Comparison of ENCODE assay signal across 10 cellular contexts in the genomic region with DNA sequence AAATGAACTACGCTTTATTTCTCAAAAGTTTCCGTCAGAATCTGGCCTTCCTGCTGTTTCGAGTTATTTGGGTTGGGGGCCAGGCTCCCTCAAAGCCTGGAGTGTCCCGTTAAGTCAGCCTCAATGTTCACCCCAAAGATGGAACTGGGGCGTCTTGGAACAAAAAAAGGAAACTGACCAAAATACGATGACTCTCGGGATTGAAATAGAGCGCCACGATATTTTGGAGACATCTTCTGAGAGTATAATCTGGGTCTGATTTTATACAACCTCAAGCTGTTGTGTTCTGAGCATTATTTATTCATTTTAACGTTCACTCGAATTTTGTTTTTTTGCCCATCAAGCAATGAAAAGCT. TPM values are rescaled to one million over a fixed set of nuclear protein-coding genes. Genes with fewer than 3 reads are reported as not detected.
DNase-seq lines count a peak whose midpoint lies in the region; ATAC-seq, FAIRE-seq and TF ChIP-seq lines count a peak whose summit lies in the region.
"Had no signal": no experiment of that assay in that cellular context is flagged by ENCODE, and none has a peak within 500 bp of the region (broad histone marks: within the 10 kb centered on the region; RNA-seq: fewer than 3 reads in every experiment).

No MANE protein-coding gene starts in this region.

- TF ChIP-seq CTCF in A549 (IDR thresholded peaks at IDR 0.05) (no peak; the same call in 2 of the 3 replicates), HEK293 (tag by site-specific recombination; IDR thresholded peaks at IDR 0.05) (no peak), breast epithelium (IDR thresholded peaks at IDR 0.05) (no peak)

- no peak for TF ChIP-seq EP300 in A549 (IDR thresholded peaks at IDR 0.05)

- H3K4me1 ChIP-seq in A549: 0 out of 3 replicates have a peak, but pooled peaks cover 4% of the 10 kb centered on the region
- no peaks in the 10 kb centered on the region for H3K4me1 ChIP-seq in HEK293 (ENCODE audit: control insufficient read depth, insufficient read depth, low read length)
- H3K4me1 ChIP-seq in breast epithelium: no peaks in the 10 kb centered on the region
- H3K4me1 ChIP-seq in mesodermal cell (ENCODE audit: control insufficient read depth, insufficient read depth, low read length, poor library complexity, severe bottlenecking): no peaks in the 10 kb centered on the region

- H3K4me2 ChIP-seq in A549: peak overlapping the region; percentile 91

- H3K36me3 ChIP-seq in HEK293 (ENCODE audit: control insufficient read depth in 2 of 2, insufficient read depth in 1 of 2, low read length in 2 of 2): no peaks in the 10 kb centered on the region
- no peaks in the 10 kb centered on the region for H3K36me3 ChIP-seq in breast epithelium
- no peaks in the 10 kb centered on the region for H3K36me3 ChIP-seq in mesodermal cell (ENCODE audit: control insufficient read depth, insufficient read depth, low read length)

- CTCF ChIA-PET in A549 (lab: Yijun Ruan, JAX) (interaction anchor here (0.6 to 14.8 kb wide), 18 partner anchors 9 to 593 kb away, joined by 3 to 239 read pairs (median 4); no protein-coding TSS in a partner anchor), HEK293 (lab: Yijun Ruan, JAX) (interaction anchor here (0.7 to 4.4 kb wide), 11 partner anchors 10 to 1114 kb away, joined by 3 to 63 read pairs (median 4); no protein-coding TSS in a partner anchor)

- DNase-seq in A549 (ENCODE audit: low read depth in 1 of 2, low spot score in 1 of 2) (no peak), breast epithelium (ENCODE audit: low spot score in 2 of 2) (no peak), amygdala (lab: John Stamatoyannopoulos, UW) (no peak)
- DNase-seq: activated CD4-positive, CD25-positive, alpha-beta regulatory T cell treated with anti-CD3 and anti-CD28 coated beads, Interleukin-2, amount 50 U/mL, for 72 hours had no signal

- TF ChIP-seq POLR2A in A549 (IDR thresholded peaks at IDR 0.05; ENCODE audit: low read length) (no peak), breast epithelium (IDR thresholded peaks at IDR 0.05) (no peak)

- intact Hi-C loops in breast epithelium (cut with DNase I; ENCODE audit: low total_unique reads): no loop called here

- POLR2A ChIA-PET in A549 (lab: Yijun Ruan, JAX): interaction anchor here (0.6 kb wide), 1 partner anchor 14 kb away, joined by 4 read pairs; no protein-coding TSS in a partner anchor
- POLR2A ChIA-PET in HEK293 (lab: Yijun Ruan, JAX): no interaction called here

- no peak for TF ChIP-seq RAD21 in A549 (conservative IDR thresholded peaks at IDR 0.05 in 1 of 2, IDR thresholded peaks at IDR 0.05 in 1 of 2)

- peaks cover 0 to 17% of the 10 kb centered on the region in 2 donors for H3K27me3 ChIP-seq in breast epithelium

- ATAC-seq in A549 (peak; percentile 45 to 57; a peak in 5 of 6 replicates), HG02763 (IDR thresholded peaks at IDR 0.05; ENCODE audit: unreplicated experiment) (no peak), HG03175 (IDR thresholded peaks at IDR 0.05; ENCODE audit: unreplicated experiment) (no peak), HG03571 (IDR thresholded peaks at IDR 0.05; ENCODE audit: unreplicated experiment) (no peak)

- no peak for FAIRE-seq in A549 (lab: Jason Lieb, UNC)

- H3K9me3 ChIP-seq in A549 (no peaks in the 10 kb centered on the region), HEK293 (ENCODE audit: control insufficient read depth, insufficient read depth, low read depth, low read length) (no peaks in the 10 kb centered on the region), breast epithelium (no peaks in the 10 kb centered on the region), mesodermal cell (ENCODE audit: control insufficient read depth, low read length) (no peaks in the 10 kb centered on the region)

- peak overlapping the region; percentile 49 for H3K4me3 ChIP-seq in A549
- H3K4me3 ChIP-seq in HEK293 (ENCODE audit: low read depth, low read length): peak overlapping the region; percentile 43
- peak overlapping the region; percentile 20 to 60 (median 38) for H3K4me3 ChIP-seq in breast epithelium
- H3K4me3 ChIP-seq in mesodermal cell (ENCODE audit: extremely low read depth, insufficient read depth, low read length, poor library complexity, severe bottlenecking): peak overlapping the region; percentile 21

- 17% methylated on average over 11 of the region's 11 CpGs for WGBS in A549 (ENCODE audit: missing lambda C conversion rate)
- 48 to 61% methylated on average over 9 to 10 of the region's 11 CpGs for WGBS in mesodermal cell (ENCODE audit: insufficient coverage in 2 of 2), 2 experiments

- H3K27ac ChIP-seq in A549: peak overlapping the region; percentile 68 to 81
- no peak overlapping the region for H3K27ac ChIP-seq in HEK293 (ENCODE audit: extremely low read depth, low read depth, low read length)
- no peak overlapping the region for H3K27ac ChIP-seq in breast epithelium
- H3K27ac ChIP-seq in mesodermal cell (ENCODE audit: low read depth, low read length, severe bottlenecking): no peak overlapping the region

TF ChIP-seq in A549, 52 proteins besides CTCF, POLR2A, EP300 and RAD21:
- TF ChIP-seq HOXB13 (CRISPR knock-in tag; IDR thresholded peaks at IDR 0.05; ENCODE audit: low read depth) (no peak), RNF2 (IDR thresholded peaks at IDR 0.05; ENCODE audit: borderline replicate concordance, low read depth) (no peak), MAZ (IDR thresholded peaks at IDR 0.05; ENCODE audit: borderline replicate concordance, low read depth, low read length) (no peak), HDAC2 (IDR thresholded peaks at IDR 0.05) (no peak), EHF (CRISPR knock-in tag; IDR thresholded peaks at IDR 0.05) (no peak), JUNB (IDR thresholded peaks at IDR 0.05) (no peak), CBX8 (IDR thresholded peaks at IDR 0.05) (no peak), FOXS1 (CRISPR knock-in tag; IDR thresholded peaks at IDR 0.05) (no peak), CHD2 (IDR thresholded peaks at IDR 0.05; ENCODE audit: low read length, partially characterized antibody) (no peak), ESRRA (IDR thresholded peaks at IDR 0.05; ENCODE audit: borderline replicate concordance, low read length) (no peak), MAFK (IDR thresholded peaks at IDR 0.05; ENCODE audit: partially characterized antibody) (no peak)
TF ChIP-seq in A549: peak in this region for 0.

TF ChIP-seq in HEK293, 187 proteins besides CTCF, POLR2A, EP300 and RAD21:
- TF ChIP-seq, protein P1, sequence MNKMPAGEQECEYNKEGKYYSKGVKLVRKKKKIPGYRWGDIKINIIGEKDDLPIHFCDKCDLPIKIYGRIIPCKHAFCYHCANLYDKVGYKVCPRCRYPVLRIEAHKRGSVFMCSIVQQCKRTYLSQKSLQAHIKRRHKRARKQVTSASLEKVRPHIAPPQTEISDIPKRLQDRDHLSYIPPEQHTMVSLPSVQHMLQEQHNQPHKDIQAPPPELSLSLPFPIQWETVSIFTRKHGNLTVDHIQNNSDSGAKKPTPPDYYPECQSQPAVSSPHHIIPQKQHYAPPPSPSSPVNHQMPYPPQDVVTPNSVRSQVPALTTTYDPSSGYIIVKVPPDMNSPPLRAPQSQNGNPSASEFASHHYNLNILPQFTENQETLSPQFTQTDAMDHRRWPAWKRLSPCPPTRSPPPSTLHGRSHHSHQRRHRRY (tag by site-specific recombination; IDR thresholded peaks at IDR 0.05): no peak
- TF ChIP-seq ZNF555 (tag by site-specific recombination; conservative IDR thresholded peaks at IDR 0.05): no peak
- TF ChIP-seq ZNF248 (tag by site-specific recombination; IDR thresholded peaks at IDR 0.05): no peak
- TF ChIP-seq ZBTB1 (tag by site-specific recombination; IDR thresholded peaks at IDR 0.05): no peak
- no peak for TF ChIP-seq ZBTB48 (tag by site-specific recombination; IDR thresholded peaks at IDR 0.05)
- TF ChIP-seq, protein P2, sequence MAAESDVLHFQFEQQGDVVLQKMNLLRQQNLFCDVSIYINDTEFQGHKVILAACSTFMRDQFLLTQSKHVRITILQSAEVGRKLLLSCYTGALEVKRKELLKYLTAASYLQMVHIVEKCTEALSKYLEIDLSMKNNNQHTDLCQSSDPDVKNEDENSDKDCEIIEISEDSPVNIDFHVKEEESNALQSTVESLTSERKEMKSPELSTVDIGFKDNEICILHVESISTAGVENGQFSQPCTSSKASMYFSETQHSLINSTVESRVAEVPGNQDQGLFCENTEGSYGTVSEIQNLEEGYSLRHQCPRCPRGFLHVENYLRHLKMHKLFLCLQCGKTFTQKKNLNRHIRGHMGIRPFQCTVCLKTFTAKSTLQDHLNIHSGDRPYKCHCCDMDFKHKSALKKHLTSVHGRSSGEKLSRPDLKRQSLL (tag by site-specific recombination; IDR thresholded peaks at IDR 0.05): no peak
- no peak for TF ChIP-seq GLI2 (tag by site-specific recombination; IDR thresholded peaks at IDR 0.05; ENCODE audit: borderline replicate concordance, low read depth)

RNA-seq across cellular contexts. Expression of a gene that starts 28.1 kb away (rescaled TPM):
- not detected in 2 replicates for polyA plus RNA-seq in A549 (2011; rRNA removed)
- polyA plus RNA-seq in A549 (2012; cell fraction: cytosol; rRNA removed): not detected in 2 replicates
- not detected in 2 replicates for polyA plus RNA-seq in A549 (2012; cell fraction: nucleus; rRNA removed)
- not detected in 3 replicates for polyA plus RNA-seq in A549 (2017; fragmentation: RNase III; extraction: RNeasy Plus Mini Kit Qiagen cat#74134 plus additional on column Dnase treatment)
- polyA minus RNA-seq in A549 (2011; rRNA and poly(A)+ RNA removed): not detected in 2 replicates
- total RNA-seq in breast epithelium: not detected
- not detected for polyA plus RNA-seq in mesodermal cell (2013, experiment 1 of 2)
- polyA plus RNA-seq in mesodermal cell (2013, experiment 2 of 2): 0.20 TPM
- total RNA-seq: dermis blood vessel endothelial cell had no signal

RNA-seq across cellular contexts. Expression of a gene that starts 50.5 kb away (rescaled TPM):
- polyA plus RNA-seq in A549 (2011; rRNA removed) (2,566 and 3,380 TPM in 2 replicates), A549 (2017; fragmentation: RNase III; extraction: RNeasy Plus Mini Kit Qiagen cat#74134 plus additional on column Dnase treatment) (4,830 to 6,153 TPM (median 5,196 TPM) in 3 replicates)
- polyA plus RNA-seq in A549 (2012; cell fraction: cytosol; rRNA removed): 3,631 and 5,963 TPM in 2 replicates
- 379 and 644 TPM in 2 replicates for polyA plus RNA-seq in A549 (2012; cell fraction: nucleus; rRNA removed)
- polyA minus RNA-seq in A549 (2011; rRNA and poly(A)+ RNA removed): 928 and 1,367 TPM in 2 replicates
- 100 to 1,000 TPM; 582 to 739 (median 669) TPM for total RNA-seq in breast epithelium
- polyA plus RNA-seq in mesodermal cell (2013, experiment 1 of 2): 2,493 TPM
- 2,739 TPM for polyA plus RNA-seq in mesodermal cell (2013, experiment 2 of 2)

Comparison
In these comparisons a context has a peak if more than half of its experiments do, and no peak if none do; other contexts are left out.
1. ATAC-seq: peak in A549 (2 of 2); none in HG02763 (single experiment), HG03175 (single experiment) and HG03571 (single experiment).
2. H3K27ac ChIP-seq: peak in A549 (2 of 2); none in HEK293 (single experiment), breast epithelium (0 of 2) and mesodermal cell (single experiment).
3. Peak in every context shown above with its lines, with median percentiles within 50 percentile points of each other: H3K4me3 ChIP-seq.